ENCODE assay signal across 8 cellular contexts in the genomic region with DNA sequence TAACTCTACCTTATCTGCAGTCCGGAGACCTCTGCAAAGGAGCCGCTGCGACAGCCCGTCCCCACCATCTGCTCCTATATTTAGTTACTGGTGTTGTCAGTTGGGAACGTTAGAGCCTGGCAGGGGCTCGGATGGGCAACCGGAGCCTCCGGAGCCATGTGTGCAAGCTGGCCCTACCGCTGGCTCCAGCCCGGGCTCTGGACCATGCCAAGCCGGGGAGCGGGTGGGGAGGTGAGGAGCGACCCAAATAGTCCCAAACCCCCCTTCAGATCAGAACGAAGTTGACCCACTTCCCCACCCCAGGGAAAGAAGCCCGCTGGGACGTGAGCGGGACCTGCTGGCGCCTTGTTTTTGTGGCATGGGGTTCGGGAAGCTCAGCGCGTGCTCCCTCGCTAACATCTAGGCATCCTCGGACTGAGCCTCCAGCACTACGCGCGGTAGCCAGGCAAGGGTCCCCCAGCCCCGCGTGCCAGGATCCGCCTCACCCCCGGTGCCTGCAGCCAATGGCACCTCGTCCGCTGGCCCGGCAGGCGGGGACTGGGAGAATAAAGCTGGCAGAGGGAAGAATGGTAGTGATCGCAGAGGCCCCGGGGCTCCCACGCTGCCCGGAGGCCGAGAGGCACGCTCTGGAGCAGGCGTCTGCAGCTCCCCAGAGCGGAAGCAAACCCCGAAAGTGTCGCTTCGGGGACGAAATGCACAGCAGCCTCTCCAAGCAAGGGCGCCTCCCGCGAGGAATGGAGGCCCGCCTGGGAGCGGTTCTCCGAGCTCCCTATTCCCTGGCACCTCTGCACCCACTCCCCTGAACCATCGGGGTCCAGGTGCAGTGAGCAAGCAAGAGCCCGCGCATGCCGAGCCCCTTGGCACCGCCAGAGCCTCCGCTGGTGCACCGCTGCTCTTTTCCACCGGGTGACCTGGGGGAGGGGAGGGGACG. TPM values are rescaled to one million over a fixed set of nuclear protein-coding genes. Genes with fewer than 3 reads are reported as not detected.
DNase-seq lines count a peak whose midpoint lies in the region; TF ChIP-seq lines count a peak whose summit lies in the region.

No MANE protein-coding gene starts in this region.

- peaks cover 2 to 8% (median 7%) of the 10 kb centered on the region in 3 experiments; a peak in 4 of 7 replicates for H3K36me3 Mint-ChIP-seq in H9 (ENCODE audit: insufficient read depth in 1 of 3, low read depth in 3 of 3)
- H3K36me3 Mint-ChIP-seq in activated CD4-positive, alpha-beta memory T cell treated with anti-CD3 and anti-CD28 coated beads for 36 hours: no peaks in the 10 kb centered on the region

- TF ChIP-seq CTCF in H9 (conservative IDR thresholded peaks at IDR 0.05) (no peak; the same call in 2 of the 3 replicates), MM.1S (IDR thresholded peaks at IDR 0.05; ENCODE audit: low read length) (no peak)

- no peaks in the 10 kb centered on the region for H3K9me3 ChIP-seq in H9 (ENCODE audit: control insufficient read depth, low read depth, low read length)
- no peaks in the 10 kb centered on the region for H3K9me3 ChIP-seq in MM.1S (replicated peaks; ENCODE audit: insufficient read depth, low read length)
- no peaks in the 10 kb centered on the region for H3K9me3 ChIP-seq in mononuclear cell (ENCODE audit: low read depth, low read length)

- H3K27ac ChIP-seq in H9 (ENCODE audit: insufficient read length, low read depth, low read length) (no peak overlapping the region), MM.1S (ENCODE audit: low read length) (peak overlapping the region; percentile 15; the same call in 1 of the 2 replicates), temporal lobe (ENCODE audit: low read depth, low read length) (peak overlapping the region; percentile 17)

- H3K4me3 Mint-ChIP-seq in H9: peak overlapping the region; percentile 78 to 89
- H3K4me3 Mint-ChIP-seq in activated CD4-positive, alpha-beta memory T cell treated with anti-CD3 and anti-CD28 coated beads for 36 hours: peak overlapping the region; percentile 77

- H2BK120ac ChIP-seq in H9 (ENCODE audit: low read depth, low read length, poor library complexity, severe bottlenecking): no peak overlapping the region

- peaks cover 4 to 7% of the 10 kb centered on the region in 2 experiments; a peak in 3 of 5 replicates for H3K9me3 Mint-ChIP-seq in H9
- peaks cover 8% of the 10 kb centered on the region for H3K9me3 Mint-ChIP-seq in activated CD4-positive, alpha-beta memory T cell treated with anti-CD3 and anti-CD28 coated beads for 36 hours

- no peak overlapping the region for H3T11ph ChIP-seq in H9 (ENCODE audit: low read length)

- H3K18ac ChIP-seq in H9 (ENCODE audit: insufficient read length, low read depth, low read length): peak overlapping the region; percentile 45

- H2BK12ac ChIP-seq in H9 (ENCODE audit: insufficient read length, low read depth, low read length): no peak overlapping the region

- no peak overlapping the region for H3K56ac ChIP-seq in H9 (ENCODE audit: insufficient read length, low read depth, low read length)

- CTCF ChIA-PET in activated CD4-positive, alpha-beta memory T cell treated with anti-CD3 and anti-CD28 coated beads for 36 hours (lab: Charles Lee): interaction anchor here (0.7 to 4.4 kb wide), 7 partner anchors 16 to 220 kb away, joined by 3 to 49 read pairs (median 4); partner anchors contain the start of genes EIF4EBP2 and PRF1

- H3K4me3 ChIP-seq in MM.1S (ENCODE audit: low read length): peak overlapping the region; percentile 91
- H3K4me3 ChIP-seq in mononuclear cell (ENCODE audit: low read length): peak overlapping the region; percentile 62

- H3K4me1 ChIP-seq in H9 (ENCODE audit: insufficient read depth, low read length) (no peaks in the 10 kb centered on the region; the same call in 1 of the 2 replicates), MM.1S (ENCODE audit: low read length) (peaks cover 7% of the 10 kb centered on the region; the same call in 1 of the 2 replicates), mononuclear cell (ENCODE audit: insufficient read depth, low read length) (peaks cover 17% of the 10 kb centered on the region)

- H3K36me3 ChIP-seq in MM.1S (replicated peaks; ENCODE audit: insufficient read depth, low read length): no peaks in the 10 kb centered on the region

- no peaks in the 10 kb centered on the region for H4K20me1 ChIP-seq in H9 (ENCODE audit: control insufficient read depth, insufficient read depth, insufficient read length)
- no peaks in the 10 kb centered on the region for H4K20me1 ChIP-seq in MM.1S (ENCODE audit: insufficient read depth, low read length)

- peak overlapping the region; percentile 52 for H3K14ac ChIP-seq in H9 (ENCODE audit: insufficient read depth, low read length)

- no peak overlapping the region for H4K8ac ChIP-seq in H9 (replicated peaks; ENCODE audit: insufficient read length, low read depth, low read length)

- no peak overlapping the region for H2BK15ac ChIP-seq in H9 (ENCODE audit: low read depth, low read length)

- H4K5ac ChIP-seq in H9 (ENCODE audit: insufficient read length, low read depth, low read length): no peak overlapping the region

- no peaks in the 10 kb centered on the region for H3K9me2 ChIP-seq in MM.1S (replicated peaks; ENCODE audit: insufficient read depth, low read length)

- intact Hi-C loops in activated CD4-positive, alpha-beta memory T cell treated with anti-CD3 and anti-CD28 coated beads for 36 hours (cut with micrococcal nuclease): loop anchor here (1.0 to 5.0 kb wide), 2 partner anchors 23 to 149 kb away; partner anchors contain the start of genes EIF4EBP2 and PPA1

- H3K79me2 ChIP-seq in H9 (ENCODE audit: insufficient read depth, low read length) (no peaks in the 10 kb centered on the region), MM.1S (ENCODE audit: low read length) (no peaks in the 10 kb centered on the region)

- H3K79me1 ChIP-seq in H9 (ENCODE audit: insufficient read depth, low read depth, low read length, poor library complexity, severe bottlenecking): no peaks in the 10 kb centered on the region

- no peak overlapping the region for H2AFZ ChIP-seq in H9 (ENCODE audit: low read length)
- peak overlapping the region; percentile 96 for H2AFZ ChIP-seq in MM.1S (ENCODE audit: low read length)

- peaks cover 21 to 24% of the 10 kb centered on the region in 2 experiments for H3K4me1 Mint-ChIP-seq in H9
- no peaks in the 10 kb centered on the region for H3K4me1 Mint-ChIP-seq in activated CD4-positive, alpha-beta memory T cell treated with anti-CD3 and anti-CD28 coated beads for 36 hours (ENCODE audit: low read depth)

- peaks cover 10% of the 10 kb centered on the region for H3K23me2 ChIP-seq in H9 (ENCODE audit: insufficient read length, low read depth, low read length, poor library complexity, severe bottlenecking)

- H3K27ac Mint-ChIP-seq in H9: peak overlapping the region in 1 of 3 experiments; percentile 62; a peak in 2 of 7 replicates
- no peak overlapping the region for H3K27ac Mint-ChIP-seq in activated CD4-positive, alpha-beta memory T cell treated with anti-CD3 and anti-CD28 coated beads for 36 hours

- POLR2A ChIA-PET in activated CD4-positive, alpha-beta memory T cell treated with anti-CD3 and anti-CD28 coated beads for 36 hours (lab: Charles Lee): interaction anchor here (1.4 to 2.2 kb wide), 2 partner anchors 23 to 236 kb away, joined by 4 to 13 read pairs; partner anchors contain the start of gene EIF4EBP2

- peak overlapping the region; percentile 43 for H3K9ac ChIP-seq in H9 (ENCODE audit: extremely low read depth, insufficient read length, low read length)
- H3K9ac ChIP-seq in MM.1S (ENCODE audit: low read length): peak overlapping the region; percentile 62

- no peak overlapping the region for H2BK20ac ChIP-seq in H9 (ENCODE audit: low read depth, low read length, poor library complexity, severe bottlenecking)

- WGBS in H9 (ENCODE audit: extremely low coverage, insufficient read length, low lambda C conversion rate): no CpG with 5 or more reads among the region's 61 CpGs

- peaks cover 32% of the 10 kb centered on the region for H3K27me3 Mint-ChIP-seq in H9 (ENCODE audit: low read depth)
- H3K27me3 Mint-ChIP-seq in activated CD4-positive, alpha-beta memory T cell treated with anti-CD3 and anti-CD28 coated beads for 36 hours: no peaks in the 10 kb centered on the region

- no peak overlapping the region for H2BK5ac ChIP-seq in H9 (ENCODE audit: insufficient read length, low read length)

- H3K4me2 ChIP-seq in H9 (ENCODE audit: insufficient read depth, insufficient read length, low read length) (peak overlapping the region; percentile 75), MM.1S (ENCODE audit: low read depth, low read length) (peak overlapping the region; percentile 98)

- no peaks in the 10 kb centered on the region for H3F3A ChIP-seq in MM.1S (ENCODE audit: insufficient read depth, low read length)

- H3K23ac ChIP-seq in H9 (ENCODE audit: insufficient read length, low read depth, low read length): no peak overlapping the region

- H3K27me3 ChIP-seq in H9 (ENCODE audit: insufficient read depth, low read length) (no peaks in the 10 kb centered on the region; the same call in 1 of the 2 replicates), MM.1S (replicated peaks; ENCODE audit: insufficient read depth, low read length) (no peaks in the 10 kb centered on the region), mononuclear cell (ENCODE audit: insufficient read depth, low read length) (peaks cover 3% of the 10 kb centered on the region)

- no peak overlapping the region for H2AK5ac ChIP-seq in H9 (ENCODE audit: insufficient read length, low read length)

- H4K91ac ChIP-seq in H9 (ENCODE audit: insufficient read length, low read depth, low read length): no peak overlapping the region

- no peak overlapping the region for H3K4ac ChIP-seq in H9 (ENCODE audit: low read depth, low read length)

- DNase-seq in NCI-H187 (lab: John Stamatoyannopoulos, UW) (peak; percentile 10 to 42), NCI-H187 treated with DMSO at 0.1 percent for 48 hours (lab: John Stamatoyannopoulos, UW) (no peak), H9 (peak; percentile 58), MM.1S (peak; percentile 56), epidermal melanocyte (ENCODE audit: insufficient read length, low spot score) (peak; percentile 48)
- peak; percentile 48 for DNase-seq in activated CD4-positive, alpha-beta memory T cell treated with anti-CD3 and anti-CD28 coated beads for 36 hours

RNA-seq across cellular contexts. Expression of gene LRRC20, which starts 0.7 kb away (rescaled TPM):
- total RNA-seq in H9 (2021): 4.8 and 6.0 TPM in 2 replicates
- 10 to 100 TPM; 10.6 to 12.0 TPM for total RNA-seq in activated CD4-positive, alpha-beta memory T cell treated with anti-CD3 and anti-CD28 coated beads for 36 hours
- 0.94 TPM for total RNA-seq in mononuclear cell
- 14.8 TPM for total RNA-seq in temporal lobe

RNA-seq across cellular contexts. Expression of gene EIF4EBP2, which starts 22.2 kb away (rescaled TPM):
- total RNA-seq in H9 (2021): 91.1 and 93.2 TPM in 2 replicates
- 10 to 100 TPM; 27.1 to 27.5 TPM for total RNA-seq in activated CD4-positive, alpha-beta memory T cell treated with anti-CD3 and anti-CD28 coated beads for 36 hours
- total RNA-seq in mononuclear cell: 29.8 TPM
- 75.2 TPM for total RNA-seq in temporal lobe

RNA-seq across cellular contexts. Expression of gene NODAL, which starts 59.7 kb away (rescaled TPM):
- total RNA-seq in H9 (2021) (80.7 and 84.7 TPM in 2 replicates), mononuclear cell (not detected), temporal lobe (2.0 TPM)
- total RNA-seq in activated CD4-positive, alpha-beta memory T cell treated with anti-CD3 and anti-CD28 coated beads for 36 hours: not detected

Comparison
In these comparisons a context has a peak if more than half of its experiments do, and no peak if none do; other contexts are left out.
1. RNA of gene NODAL, which starts 59.7 kb away (total RNA-seq): 80.7 to 84.7 TPM in H9; 2.0 TPM in temporal lobe (single experiment), not detected in activated CD4-positive, alpha-beta memory T cell treated with anti-CD3 and anti-CD28 coated beads for 36 hours and not detected in mononuclear cell (single experiment); every median in the first group is over 10 times any median in the second.